In genomic region chr9:69715096-69715495, GRCh38 we compare ENCODE assay signal across 27 cellular contexts. TPM values are rescaled to one million over a fixed set of nuclear protein-coding genes. Genes with fewer than 3 reads are reported as not detected.
A peak's percentile ranks its signal among the peaks of the same experiment; 100 is the strongest.
DNase-seq lines count a peak whose midpoint lies in the region; ATAC-seq, FAIRE-seq and TF ChIP-seq lines count a peak whose summit lies in the region.
"Had no signal": no experiment of that assay in that cellular context is flagged by ENCODE, and none has a peak within 500 bp of the region (broad histone marks: within the 10 kb centered on the region; RNA-seq: fewer than 3 reads in every experiment).

No MANE protein-coding gene starts in this region.

- peak overlapping the region; percentile 11 for H3K27ac Mint-ChIP-seq in nephron progenitor cell
- H3K27ac Mint-ChIP-seq: CD14-positive monocyte; CD4-positive, alpha-beta T cell; CD8-positive, alpha-beta memory T cell had no signal

- H3K4me3 Mint-ChIP-seq in nephron progenitor cell = no peak overlapping the region
- H3K4me3 Mint-ChIP-seq: CD14-positive monocyte; CD4-positive, alpha-beta T cell; CD8-positive, alpha-beta memory T cell had no signal

- no peaks in the 10 kb centered on the region for H3K4me1 Mint-ChIP-seq in nephron progenitor cell
- H3K4me1 Mint-ChIP-seq: CD14-positive monocyte; CD8-positive, alpha-beta memory T cell had no signal

- H3K9me3 Mint-ChIP-seq in nephron progenitor cell = no peaks in the 10 kb centered on the region
- H3K9me3 Mint-ChIP-seq: CD14-positive monocyte; CD4-positive, alpha-beta T cell; CD8-positive, alpha-beta memory T cell had no signal

- peak; percentile 53 for FAIRE-seq in H54 (lab: Jason Lieb, UNC)
- FAIRE-seq in bronchial epithelial cell (lab: Jason Lieb, UNC) = no peak
- FAIRE-seq: A549, D721Med, GM12878, GM19239 had no signal

- no peak for TF ChIP-seq POLR2A in H54 (IDR thresholded peaks at IDR 0.05; ENCODE audit: low read depth, low read length)

- no peak overlapping the region for H3K4me3 ChIP-seq in bronchial epithelial cell (ENCODE audit: low read depth, low read length)
- H3K4me3 ChIP-seq: A549; BLaER1 treated with 17β-estradiol and CSF1 and Interleukin-3, amounts not matched to agents 10 nM and 100 nM; GM12878 had no signal

- peaks cover 5% of the 10 kb centered on the region for H3K36me3 ChIP-seq in bronchial epithelial cell (ENCODE audit: control insufficient read depth, insufficient read depth, low read length)

- TF ChIP-seq CTCF in bronchial epithelial cell (IDR thresholded peaks at IDR 0.05; ENCODE audit: insufficient read depth, low read length, severe bottlenecking) (no peak), nephron progenitor cell (IDR thresholded peaks at IDR 0.05) (no peak)

- peaks cover 2% of the 10 kb centered on the region for H3K27me3 Mint-ChIP-seq in nephron progenitor cell (ENCODE audit: low read depth, poor library complexity)
- H3K27me3 Mint-ChIP-seq: CD4-positive, alpha-beta T cell; CD8-positive, alpha-beta memory T cell had no signal

- ATAC-seq in esophagus mucosa = peak; percentile 86
- ATAC-seq: A549, GM12878 had no signal

- H3K36me3 Mint-ChIP-seq in nephron progenitor cell (ENCODE audit: low read depth) = peaks cover 20% of the 10 kb centered on the region

- DNase-seq in H54 (ENCODE audit: insufficient read length, low spot score) (no peak), bronchial epithelial cell (ENCODE audit: low read depth) (peak; percentile 50), nephron progenitor cell (no peak), glomerular visceral epithelial cell (ENCODE audit: extremely low spot score) (no peak), NCI-H82 treated with DMSO at 0.1 percent for 48 hours (lab: John Stamatoyannopoulos, UW; ENCODE audit: unreplicated experiment) (no peak), ecto neural progenitor cell (ENCODE audit: low spot score) (no peak)
- DNase-seq in activated CD4-positive, alpha-beta T cell treated with anti-CD3 and anti-CD28 coated beads for 1 hour = no peak
- DNase-seq: 8988T; ACHN; AML-193; BE2C; CD4-positive, alpha-beta T cell; CD8-positive, alpha-beta memory T cell; DMS 273 treated with DMSO at 0.1 percent for 48 hours; DMS79; EL; GDM1; GOT3; H7; HCEC 1CT had no signal

- H3K27me3 ChIP-seq in bronchial epithelial cell (ENCODE audit: control insufficient read depth, insufficient read depth, low read length) = no peaks in the 10 kb centered on the region
- H3K27me3 ChIP-seq: BE2C; BLaER1 treated with 17β-estradiol and CSF1 and Interleukin-3, amounts not matched to agents 10 nM and 100 nM had no signal

RNA-seq across cellular contexts. Expression of gene APBA1, which starts 42.9 kb away (rescaled TPM):
- total RNA-seq in bronchial epithelial cell (under 0.01 and 0.38 TPM in 2 replicates), esophagus mucosa (0.76 TPM)

RNA-seq across cellular contexts. Expression of gene PTAR1, which starts 44.7 kb away (rescaled TPM):
- total RNA-seq in bronchial epithelial cell (53.9 and 59.5 TPM in 2 replicates), esophagus mucosa (19.8 TPM)
